Comparison of ENCODE assay signal across 27 cellular contexts in the genomic region with DNA sequence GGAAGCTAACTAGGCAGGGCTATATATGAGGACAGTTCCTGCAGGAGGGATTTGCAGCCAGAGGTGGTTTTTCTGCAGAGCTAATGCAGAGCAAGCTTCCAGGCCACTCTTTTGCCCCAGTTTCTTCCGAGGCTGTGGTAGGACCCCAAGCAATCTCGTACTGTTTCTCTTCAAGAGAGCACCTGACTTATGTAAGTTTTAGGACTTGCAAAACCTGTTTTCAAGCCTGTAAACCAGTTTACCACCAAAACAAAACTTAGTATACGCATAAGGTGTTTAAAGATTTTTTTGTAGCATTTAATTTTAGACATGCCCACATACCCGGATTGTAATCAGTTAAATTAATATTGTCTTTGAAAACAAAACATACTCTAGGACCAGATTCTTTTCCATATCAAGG.
"Had no signal": no experiment of that assay in that cellular context is flagged by ENCODE, and none has a peak within 500 bp of the region (broad histone marks: within the 10 kb centered on the region; RNA-seq: fewer than 3 reads in every experiment).

No MANE protein-coding gene starts in this region.

- H3K4me1 ChIP-seq: breast epithelium, tibial artery had no signal

- H3K36me3 ChIP-seq: breast epithelium, lower lobe of right lung, stomach, tibial artery had no signal

- H3K4me3 ChIP-seq: breast epithelium, lower lobe of right lung, stomach, tibial artery had no signal

- ATAC-seq: activated naive CD8-positive, alpha-beta T cell treated with anti-CD3 and anti-CD28 coated beads, Interleukin-2, amount 50 U/mL, for 24 hours; activated T-helper 17 cell treated with anti-CD3 and anti-CD28 coated beads, Interleukin-2, amount 50 U/mL, for 72 hours; left colon; natural killer cell; right cardiac atrium; stimulated activated naive B cell treated with anti-CD40 and anti-IgM and Interleukin-4, amounts not matched to agents 10 μg/mL and 1 μg/mL and 100 μg/mL, for 72 hours had no signal

- H3K27ac ChIP-seq: breast epithelium, lower lobe of right lung, stomach, tibial artery had no signal

- DNase-seq: activated CD4-positive, alpha-beta memory T cell treated with anti-CD3 and anti-CD28 coated beads, Interleukin-2, amount 10 ng/mL, durations not matched to agents 7 days and 5 days; activated CD4-positive, alpha-beta T cell treated with anti-CD3 and anti-CD28 coated beads, Interleukin-2, amount 10 ng/mL, durations not matched to agents 7 days and 5 days; activated CD4-positive, CD25-positive, alpha-beta regulatory T cell treated with anti-CD3 and anti-CD28 coated beads, Interleukin-2, amount 50 U/mL, for 72 hours; activated CD8-positive, alpha-beta memory T cell treated with anti-CD3 and anti-CD28 coated beads, Interleukin-2, amount 50 U/mL, for 48 hours; activated gamma-delta T cell treated with Interleukin-2 at 50 U/mL for 16 hours; activated naive CD8-positive, alpha-beta T cell treated with anti-CD3 and anti-CD28 coated beads, Interleukin-2, amount 50 U/mL, for 24 hours; activated T-cell treated with anti-CD3 and anti-CD28 coated beads, Interleukin-2, amount 50 U/mL, for 24 hours; amygdala; central memory CD4-positive, alpha-beta T cell; foreskin fibroblast; head of caudate nucleus; hippocampal formation; kidney; left colon; lower lobe of right lung; mesenchymal stem cell; natural killer cell; posterior cingulate gyrus; right cardiac atrium; stimulated activated CD4-positive, alpha-beta T cell treated with anti-CD3 and anti-CD28 coated beads, Interleukin-15, amount 100 ng/mL, for 24 hours; stimulated activated CD4-positive, alpha-beta T cell treated with anti-CD3 and anti-CD28 coated beads, Interleukin-2, amount 100 ng/mL, for 24 hours; stimulated activated naive B cell treated with anti-CD40 and anti-IgM and Interleukin-4, amounts not matched to agents 10 μg/mL and 1 μg/mL and 100 μg/mL, for 72 hours; stomach; T1000; tibial artery had no signal

- H3K27me3 ChIP-seq: breast epithelium had no signal

- H3K9me3 ChIP-seq: breast epithelium, lower lobe of right lung, stomach, tibial artery had no signal
